In genomic region chr1:37474697-37475379, GRCh38 we compare ENCODE assay signal across 8 cellular contexts. TPM values are rescaled to one million over a fixed set of nuclear protein-coding genes. Genes with fewer than 3 reads are reported as not detected.
DNase-seq lines count a peak whose midpoint lies in the region; ATAC-seq and TF ChIP-seq lines count a peak whose summit lies in the region.

No MANE protein-coding gene starts in this region.

- peak; percentile 0; the same call in 1 of the 2 replicates for ATAC-seq in HCT116
- ATAC-seq in GM18519 (IDR thresholded peaks at IDR 0.05; ENCODE audit: low FRiP score, unreplicated experiment) = no peak

- no peaks in the 10 kb centered on the region for H3K9me2 ChIP-seq in HCT116 (ENCODE audit: insufficient read depth)

- TSS peak; percentile 57 for BruUV-seq in HCT116 (replicated peaks; lab: Mats Ljungman, UMichigan)

- H3K27me3 ChIP-seq in HCT116 (ENCODE audit: insufficient read depth, low read length) (0 out of 2 replicates have a peak, but pooled peaks cover 3% of the 10 kb centered on the region), ovary (no peaks in the 10 kb centered on the region)

- DNase-seq in AG08396 (ENCODE audit: low spot score) = peak; percentile 57
- no peak for DNase-seq in HCT116 (ENCODE audit: low read depth, low spot score)
- DNase-seq in activated CD4-positive, alpha-beta memory T cell treated with anti-CD3 and anti-CD28 coated beads for 36 hours = no peak
- peak; percentile 34 for DNase-seq in fibroblast of the aortic adventitia (ENCODE audit: low read depth)
- DNase-seq in ovary = peak; percentile 47 to 74 (median 67)
- DNase-seq in middle frontal gyrus (ENCODE audit: extremely low spot score, low spot score) = no peak
- DNase-seq in 8988T = no peak

- POLR2A ChIA-PET in HCT116 (lab: Charles Lee) = interaction anchor here (0.5 to 4.1 kb wide), 7 partner anchors 9 to 1102 kb away, joined by 4 to 34 read pairs (median 4); partner anchors contain the start of genes C1orf122 and YRDC
- POLR2A ChIA-PET in activated CD4-positive, alpha-beta memory T cell treated with anti-CD3 and anti-CD28 coated beads for 36 hours (lab: Charles Lee) = interaction anchor here (0.8 to 6.9 kb wide), 6 partner anchors 11 to 217 kb away, joined by 3 to 56 read pairs (median 8); partner anchors contain the start of genes CDCA8 and MEAF6

- no peak overlapping the region for H2AFZ ChIP-seq in HCT116 (ENCODE audit: low read depth, low read length, poor library complexity, severe bottlenecking)

- CTCF ChIA-PET in HCT116 (lab: Charles Lee) = interaction anchor here (1.6 to 7.2 kb wide), 2 partner anchors 13 to 932 kb away, joined by 3 to 59 read pairs; no protein-coding TSS in a partner anchor
- CTCF ChIA-PET in activated CD4-positive, alpha-beta memory T cell treated with anti-CD3 and anti-CD28 coated beads for 36 hours (lab: Charles Lee) = interaction anchor here (0.8 to 11.1 kb wide), 7 partner anchors 11 to 958 kb away, joined by 3 to 157 read pairs (median 7); partner anchors contain the start of gene MEAF6

- peaks cover 73 to 86% of the 10 kb centered on the region in 2 experiments for H3K4me1 ChIP-seq in HCT116 (ENCODE audit: control insufficient read depth in 1 of 2, insufficient read depth in 2 of 2, low read length in 2 of 2)
- H3K4me1 ChIP-seq in ovary (ENCODE audit: insufficient read depth) = peaks cover 40% of the 10 kb centered on the region

- peak overlapping the region; percentile 88 for H3K9ac ChIP-seq in HCT116 (ENCODE audit: low read length)

- H3K9me3 Mint-ChIP-seq in activated CD4-positive, alpha-beta memory T cell treated with anti-CD3 and anti-CD28 coated beads for 36 hours = no peaks in the 10 kb centered on the region

- TF ChIP-seq EP300 in ovary (IDR thresholded peaks at IDR 0.05) = no peak

- intact Hi-C loops in HCT116 (cut with micrococcal nuclease) (loop anchor here (5.0 to 10.0 kb wide), 3 partner anchors 122 to 1920 kb away; partner anchors contain the start of genes GNL2 and UTP11), ovary (cut with DNase I) (no loop called here)
- intact Hi-C loops in activated CD4-positive, alpha-beta memory T cell treated with anti-CD3 and anti-CD28 coated beads for 36 hours (cut with micrococcal nuclease) = loop anchor here (2.0 to 10.0 kb wide), 8 partner anchors 20 to 1920 kb away; partner anchors contain the start of genes C1orf122, GNL2, KIAA0319L and MAP7D1

- H3K9me3 ChIP-seq in HCT116 (ENCODE audit: control insufficient read depth in 1 of 2, insufficient read depth in 1 of 2, low read depth in 1 of 2, low read length in 2 of 2) (no peaks in the 10 kb centered on the region), ovary (no peaks in the 10 kb centered on the region)

- no peak for TF ChIP-seq RAD21 in HCT116 (IDR thresholded peaks at IDR 0.05; ENCODE audit: low read depth)

- WGBS in ovary, 3 donors = 1 to 2% (median 2%) methylated on average over 26 to 37 of the region's 38 CpGs

- no peaks in the 10 kb centered on the region for H4K20me1 ChIP-seq in HCT116 (ENCODE audit: insufficient read depth)

- RAD21 ChIA-PET in HCT116 (lab: Charles Lee; ENCODE audit: low non-redundant PET in 1 of 2, low total read pairs in 2 of 2, uncharacterized antibody in 2 of 2, unreplicated experiment in 2 of 2) = interaction anchor here in 1 of 2 experiments (2.1 kb wide), 1 partner anchor 13 kb away, joined by 4 read pairs; no protein-coding TSS in a partner anchor

- H3K4me3 ChIP-seq in HCT116 (replicated peaks in 1 of 2; ENCODE audit: low read depth in 1 of 2, low read length in 2 of 2) = peak overlapping the region; percentile 80
- H3K4me3 ChIP-seq in fibroblast of the aortic adventitia (ENCODE audit: low read depth, low read length) = peak overlapping the region; percentile 86
- H3K4me3 ChIP-seq in ovary = peak overlapping the region; percentile 47

- peak overlapping the region; percentile 78 for H3K4me2 ChIP-seq in HCT116 (ENCODE audit: low read length)

- H3K4me1 Mint-ChIP-seq in activated CD4-positive, alpha-beta memory T cell treated with anti-CD3 and anti-CD28 coated beads for 36 hours (ENCODE audit: low read depth) = peaks cover 35% of the 10 kb centered on the region

- H3K36me3 ChIP-seq in HCT116 (ENCODE audit: control insufficient read depth in 1 of 2, insufficient read depth in 2 of 2, low read length in 2 of 2) = peaks cover 0 to 7% of the 10 kb centered on the region in 2 experiments; a peak in 1 of 4 replicates
- no peaks in the 10 kb centered on the region for H3K36me3 ChIP-seq in ovary

- H3K27ac ChIP-seq in HCT116 (ENCODE audit: low read depth, low read length) = peak overlapping the region; percentile 91
- H3K27ac ChIP-seq in ovary = peak overlapping the region; percentile 77 to 92

- H3K79me2 ChIP-seq in HCT116 (ENCODE audit: insufficient read depth, low read length) = peaks cover 54% of the 10 kb centered on the region

- H3K4me3 Mint-ChIP-seq in activated CD4-positive, alpha-beta memory T cell treated with anti-CD3 and anti-CD28 coated beads for 36 hours = peak overlapping the region; percentile 94

- no peaks in the 10 kb centered on the region for H3K27me3 Mint-ChIP-seq in activated CD4-positive, alpha-beta memory T cell treated with anti-CD3 and anti-CD28 coated beads for 36 hours

- TF ChIP-seq POLR2A in HCT116 (IDR thresholded peaks at IDR 0.05; ENCODE audit: borderline replicate concordance, extremely low read depth, insufficient read depth, insufficient read length) (no peak), ovary (IDR thresholded peaks at IDR 0.05) (no peak)

- peaks cover 50% of the 10 kb centered on the region for H3K36me3 Mint-ChIP-seq in activated CD4-positive, alpha-beta memory T cell treated with anti-CD3 and anti-CD28 coated beads for 36 hours

- TF ChIP-seq CTCF in HCT116 (IDR thresholded peaks at IDR 0.05 in 2 of 3, conservative IDR thresholded peaks at IDR 0.05 in 1 of 3; ENCODE audit: borderline replicate concordance in 1 of 3, insufficient read depth in 1 of 3, low read depth in 2 of 3, low read length in 2 of 3) (no peak), fibroblast of the aortic adventitia (IDR thresholded peaks at IDR 0.05; ENCODE audit: insufficient read depth, low read length) (no peak), ovary (IDR thresholded peaks at IDR 0.05) (no peak)

- peak overlapping the region; percentile 100 for H3K27ac Mint-ChIP-seq in activated CD4-positive, alpha-beta memory T cell treated with anti-CD3 and anti-CD28 coated beads for 36 hours

TF ChIP-seq in HCT116, 20 proteins besides CTCF, POLR2A, EP300 and RAD21:
- TF ChIP-seq MAX (IDR thresholded peaks at IDR 0.05) = no peak
- peak; percentile 50; the same call in 1 of the 2 replicates for TF ChIP-seq ZFX (IDR thresholded peaks at IDR 0.05)
TF ChIP-seq in HCT116: peak in this region for 1.

RNA-seq across cellular contexts. Expression of gene ZC3H12A, which starts 0.5 kb away (rescaled TPM):
- total RNA-seq in HCT116 (2021; ENCODE audit: unreplicated experiment) (10.6 TPM), fibroblast of the aortic adventitia (ENCODE audit: low replicate concordance) (5.3 and 8.2 TPM in 2 replicates), ovary (10 to 100 TPM in 3 of 7 donors, 1 to 10 TPM in 4; 5.4 to 86.6 (median 7.2) TPM)
- 12.3 and 13.1 TPM in 2 replicates for polyA plus RNA-seq in HCT116 (2012)
- total RNA-seq in activated CD4-positive, alpha-beta memory T cell treated with anti-CD3 and anti-CD28 coated beads for 36 hours = 10 to 100 TPM; 39.0 to 40.8 TPM
- polyA plus RNA-seq in ovary = 1 to 10 TPM; 1.4 to 3.6 TPM

RNA-seq across cellular contexts. Expression of gene MEAF6, which starts 39.7 kb away (rescaled TPM):
- total RNA-seq in HCT116 (2021; ENCODE audit: unreplicated experiment) = 50.3 TPM
- 19.8 and 29.1 TPM in 2 replicates for polyA plus RNA-seq in HCT116 (2012)
- total RNA-seq in activated CD4-positive, alpha-beta memory T cell treated with anti-CD3 and anti-CD28 coated beads for 36 hours = 10 to 100 TPM; 89.6 to 89.7 TPM
- total RNA-seq in fibroblast of the aortic adventitia (ENCODE audit: low replicate concordance) = 17.6 and 84.5 TPM in 2 replicates
- 10 to 100 TPM; 38.7 to 71.3 (median 64.1) TPM for total RNA-seq in ovary
- polyA plus RNA-seq in ovary = 100 to 1,000 TPM in 1 of 2 donors, 10 to 100 TPM in 1; 62.1 to 108 TPM

Comparison
In these comparisons a context has a peak if more than half of its experiments do, and no peak if none do; other contexts are left out.
1. DNase-seq: peak in AG08396 (single experiment), fibroblast of the aortic adventitia (single experiment) and ovary (5 of 5); none in HCT116 (single experiment), activated CD4-positive, alpha-beta memory T cell treated with anti-CD3 and anti-CD28 coated beads for 36 hours (single experiment), middle frontal gyrus (single experiment) and 8988T (single experiment).
2. intact Hi-C loops: an anchor here in HCT116 (5.0 to 10.0 kb wide) and activated CD4-positive, alpha-beta memory T cell treated with anti-CD3 and anti-CD28 coated beads for 36 hours (2.0 to 10.0 kb wide); none called in ovary.
3. Peak in every context shown above with its lines, with median percentiles within 50 percentile points of each other: H3K4me3 ChIP-seq.